Comparison of ENCODE assay signal across 37 cellular contexts in genomic region chr16:76571755-76572154, GRCh38.
"Had no signal": no experiment of that assay in that cellular context is flagged by ENCODE, and none has a peak within 500 bp of the region (broad histone marks: within the 10 kb centered on the region; RNA-seq: fewer than 3 reads in every experiment).

No MANE protein-coding gene starts in this region.

- H3K9me3 ChIP-seq: ascending aorta had no signal

- DNase-seq: activated B cell treated with CpG ODN at 0.5 μM for 24 hours; activated CD4-positive, alpha-beta memory T cell treated with anti-CD3 and anti-CD28 coated beads for 36 hours; activated CD4-positive, alpha-beta T cell treated with anti-CD3 and anti-CD28 coated beads for 4 hours; activated CD4-positive, alpha-beta T cell treated with anti-CD3 and anti-CD28 coated beads, Interleukin-2, amount 10 ng/mL, durations not matched to agents 24 days and 14 days; activated CD4-positive, alpha-beta T cell treated with anti-CD3 and anti-CD28 coated beads, Interleukin-2, amount 50 U/mL, for 1 hour; activated CD4-positive, alpha-beta T cell treated with anti-CD3 and anti-CD28 coated beads, Interleukin-2, amount 50 U/mL, for 4 hours; activated CD4-positive, CD25-positive, alpha-beta regulatory T cell treated with anti-CD3 and anti-CD28 coated beads, Interleukin-2, amount 50 U/mL, for 72 hours; activated CD8-positive, alpha-beta memory T cell treated with anti-CD3 and anti-CD28 coated beads, Interleukin-2, amount 50 U/mL, for 4 hours; activated CD8-positive, alpha-beta T cell treated with anti-CD3 and anti-CD28 coated beads for 36 hours; activated effector memory CD4-positive, alpha-beta T cell treated with Interleukin-2 at 50 U/mL for 16 hours; activated gamma-delta T cell; activated naive CD4-positive, alpha-beta T cell treated with anti-CD3 and anti-CD28 coated beads, Interleukin-2, amount 10 ng/mL, durations not matched to agents 7 days and 5 days; activated naive CD4-positive, alpha-beta T cell treated with Interleukin-2 at 50 U/mL for 16 hours; activated naive CD8-positive, alpha-beta T cell treated with anti-CD3 and anti-CD28 coated beads, Interleukin-2, amount 10 ng/mL, durations not matched to agents 7 days and 5 days; activated naive CD8-positive, alpha-beta T cell treated with anti-CD3 and anti-CD28 coated beads, Interleukin-2, amount 50 U/mL, for 24 hours; activated T-cell treated with anti-CD3 and anti-CD28 coated beads for 4 hours; activated T-cell treated with anti-CD3 and anti-CD28 coated beads, Interleukin-2, amount 50 U/mL, for 1 hour; activated T-cell treated with anti-CD3 and anti-CD28 coated beads, Interleukin-2, amount 50 U/mL, for 48 hours; amygdala; anterior cingulate cortex; caudate nucleus; cerebellar nuclear complex; T-helper 1 cell; T-helper 2 cell; T-helper 9 cell had no signal

- FAIRE-seq: bronchial epithelial cell, TTC549 had no signal

- H3K4me1 Mint-ChIP-seq: activated B cell treated with CpG ODN at 0.5 μM for 24 hours; activated CD4-positive, alpha-beta T cell treated with anti-CD3 and anti-CD28 coated beads, Interleukin-2, amount 10 ng/mL, durations not matched to agents 24 days and 14 days; activated naive CD4-positive, alpha-beta T cell treated with anti-CD3 and anti-CD28 coated beads, Interleukin-2, amount 10 ng/mL, durations not matched to agents 7 days and 5 days; activated naive CD4-positive, alpha-beta T cell treated with anti-CD3 and anti-CD28 coated beads, Interleukin-2, amount 50 U/mL, for 24 hours; activated naive CD8-positive, alpha-beta T cell treated with anti-CD3 and anti-CD28 coated beads, Interleukin-2, amount 10 ng/mL, durations not matched to agents 7 days and 5 days; activated naive CD8-positive, alpha-beta T cell treated with anti-CD3 and anti-CD28 coated beads, Interleukin-2, amount 50 U/mL, for 24 hours; central memory CD8-positive, alpha-beta T cell had no signal

- H3K36me3 ChIP-seq: ascending aorta, cardiac muscle cell had no signal

- H3K27me3 Mint-ChIP-seq: activated B cell treated with CpG ODN at 0.5 μM for 24 hours; activated CD4-positive, alpha-beta memory T cell treated with anti-CD3 and anti-CD28 coated beads for 36 hours; activated CD4-positive, alpha-beta T cell treated with anti-CD3 and anti-CD28 coated beads, Interleukin-2, amount 10 ng/mL, durations not matched to agents 24 days and 14 days; activated CD8-positive, alpha-beta T cell treated with anti-CD3 and anti-CD28 coated beads for 36 hours; activated naive CD4-positive, alpha-beta T cell treated with anti-CD3 and anti-CD28 coated beads, Interleukin-2, amount 10 ng/mL, durations not matched to agents 7 days and 5 days; activated naive CD4-positive, alpha-beta T cell treated with anti-CD3 and anti-CD28 coated beads, Interleukin-2, amount 50 U/mL, for 24 hours; activated naive CD8-positive, alpha-beta T cell; activated naive CD8-positive, alpha-beta T cell treated with anti-CD3 and anti-CD28 coated beads, Interleukin-2, amount 10 ng/mL, durations not matched to agents 7 days and 5 days; activated naive CD8-positive, alpha-beta T cell treated with anti-CD3 and anti-CD28 coated beads, Interleukin-2, amount 50 U/mL, for 24 hours; brain; central memory CD8-positive, alpha-beta T cell had no signal

- H3K9me3 Mint-ChIP-seq: activated CD4-positive, alpha-beta T cell treated with anti-CD3 and anti-CD28 coated beads, Interleukin-2, amount 10 ng/mL, durations not matched to agents 24 days and 14 days; activated naive CD8-positive, alpha-beta T cell treated with anti-CD3 and anti-CD28 coated beads, Interleukin-2, amount 50 U/mL, for 24 hours had no signal

- H3K4me1 ChIP-seq: ascending aorta had no signal

- H3K4me3 Mint-ChIP-seq: activated B cell treated with CpG ODN at 0.5 μM for 24 hours; activated CD4-positive, alpha-beta memory T cell treated with anti-CD3 and anti-CD28 coated beads for 36 hours; activated CD4-positive, alpha-beta T cell treated with anti-CD3 and anti-CD28 coated beads, Interleukin-2, amount 10 ng/mL, durations not matched to agents 24 days and 14 days; activated CD8-positive, alpha-beta T cell treated with anti-CD3 and anti-CD28 coated beads for 36 hours; activated naive CD4-positive, alpha-beta T cell treated with anti-CD3 and anti-CD28 coated beads, Interleukin-2, amount 10 ng/mL, durations not matched to agents 7 days and 5 days; activated naive CD4-positive, alpha-beta T cell treated with anti-CD3 and anti-CD28 coated beads, Interleukin-2, amount 50 U/mL, for 24 hours; activated naive CD8-positive, alpha-beta T cell; activated naive CD8-positive, alpha-beta T cell treated with anti-CD3 and anti-CD28 coated beads, Interleukin-2, amount 10 ng/mL, durations not matched to agents 7 days and 5 days; activated naive CD8-positive, alpha-beta T cell treated with anti-CD3 and anti-CD28 coated beads, Interleukin-2, amount 50 U/mL, for 24 hours; brain; central memory CD8-positive, alpha-beta T cell; T-helper 1 cell treated with Interleukin-12 subunit alpha and Interleukin-12 subunit beta and Interleukin-4 antibody, amounts not matched to agents 30 μg/mL and 1 μg/mL, for 36 hours; T-helper 2 cell treated with Interferon-gamma antibody and Interleukin-4, amounts not matched to agents 5 μg/mL and 100 μg/mL, for 36 hours had no signal

- H3K27me3 ChIP-seq: ascending aorta, cardiac muscle cell had no signal

- H3K27ac Mint-ChIP-seq: activated B cell treated with CpG ODN at 0.5 μM for 24 hours; activated CD4-positive, alpha-beta memory T cell treated with anti-CD3 and anti-CD28 coated beads for 36 hours; activated CD4-positive, alpha-beta T cell treated with anti-CD3 and anti-CD28 coated beads, Interleukin-2, amount 10 ng/mL, durations not matched to agents 24 days and 14 days; activated CD8-positive, alpha-beta T cell treated with anti-CD3 and anti-CD28 coated beads for 36 hours; activated naive CD4-positive, alpha-beta T cell treated with anti-CD3 and anti-CD28 coated beads, Interleukin-2, amount 10 ng/mL, durations not matched to agents 7 days and 5 days; activated naive CD4-positive, alpha-beta T cell treated with anti-CD3 and anti-CD28 coated beads, Interleukin-2, amount 50 U/mL, for 24 hours; activated naive CD8-positive, alpha-beta T cell; activated naive CD8-positive, alpha-beta T cell treated with anti-CD3 and anti-CD28 coated beads, Interleukin-2, amount 10 ng/mL, durations not matched to agents 7 days and 5 days; activated naive CD8-positive, alpha-beta T cell treated with anti-CD3 and anti-CD28 coated beads, Interleukin-2, amount 50 U/mL, for 24 hours; activated T-helper 2 cell treated with anti-CD3 and anti-CD28 coated beads, Interferon-gamma antibody, Interleukin-2, Interleukin-4, amounts not matched to agents 10 μg/mL and 5 μg/mL and 100 μg/mL, durations not matched to agents 14 hours and 24 hours and 36 hours; brain; T-helper 1 cell treated with Interleukin-12 subunit alpha and Interleukin-12 subunit beta and Interleukin-4 antibody, amounts not matched to agents 30 μg/mL and 1 μg/mL, for 36 hours; T-helper 2 cell treated with Interferon-gamma antibody and Interleukin-4, amounts not matched to agents 5 μg/mL and 100 μg/mL, for 36 hours had no signal

- H3K36me3 Mint-ChIP-seq: activated CD4-positive, alpha-beta memory T cell treated with anti-CD3 and anti-CD28 coated beads for 36 hours; activated naive CD4-positive, alpha-beta T cell treated with anti-CD3 and anti-CD28 coated beads, Interleukin-2, amount 10 ng/mL, durations not matched to agents 7 days and 5 days; activated naive CD4-positive, alpha-beta T cell treated with anti-CD3 and anti-CD28 coated beads, Interleukin-2, amount 50 U/mL, for 24 hours; activated naive CD8-positive, alpha-beta T cell; activated naive CD8-positive, alpha-beta T cell treated with anti-CD3 and anti-CD28 coated beads, Interleukin-2, amount 10 ng/mL, durations not matched to agents 7 days and 5 days; brain had no signal

- H3K27ac ChIP-seq: ascending aorta, cardiac muscle cell, VCaP had no signal

- H3K4me3 ChIP-seq: ascending aorta, cardiac muscle cell had no signal

- ATAC-seq: activated CD8-positive, alpha-beta T cell treated with anti-CD3 and anti-CD28 coated beads for 36 hours; activated naive CD8-positive, alpha-beta T cell treated with anti-CD3 and anti-CD28 coated beads, Interleukin-2, amount 50 U/mL, for 24 hours had no signal
